In the genomic region with DNA sequence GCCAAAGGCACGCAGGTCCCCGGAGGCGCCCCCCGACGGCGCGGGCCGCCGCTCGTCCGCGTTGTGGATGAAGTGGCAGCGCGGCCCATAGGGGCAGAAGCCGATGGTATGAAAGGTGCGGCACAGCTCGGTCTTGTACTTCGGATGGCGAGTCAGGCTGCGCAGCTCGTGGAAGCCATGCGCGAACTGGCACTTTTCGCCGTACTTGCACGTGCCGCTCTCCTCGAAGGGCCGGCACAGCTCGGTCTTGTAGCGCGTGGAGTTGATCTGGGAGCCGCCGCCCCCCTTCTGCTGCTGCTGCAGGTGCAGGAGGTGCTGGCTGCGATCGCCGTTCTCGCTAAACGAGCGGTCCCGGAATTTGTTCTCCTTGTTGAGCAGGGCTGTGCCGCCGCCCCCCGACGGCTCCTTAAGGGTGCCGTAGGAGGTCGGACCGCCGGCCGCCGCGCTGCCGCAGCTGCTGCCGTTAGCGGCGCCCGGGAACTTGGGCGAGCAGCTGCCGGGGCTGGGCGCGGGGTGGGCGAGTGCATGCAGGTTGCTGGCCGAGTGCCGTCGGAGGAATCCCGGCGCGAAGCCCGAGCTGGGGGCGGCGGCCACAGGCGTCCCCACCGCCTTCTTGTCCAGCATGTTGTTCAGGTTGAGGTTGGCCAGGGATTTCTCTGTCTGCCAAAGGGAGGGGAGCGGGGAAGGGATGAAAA, we compare ENCODE assay signal across 8 cellular contexts. TPM values are rescaled to one million over a fixed set of nuclear protein-coding genes. Genes with fewer than 3 reads are reported as not detected.
DNase-seq lines count a peak whose midpoint lies in the region; ATAC-seq and TF ChIP-seq lines count a peak whose summit lies in the region.

No MANE protein-coding gene starts in this region.

- peak overlapping the region; percentile 79 to 100 (median 94) for H3K27ac Mint-ChIP-seq in nephron

- H3K27ac ChIP-seq in esophagus muscularis mucosa (replicated peaks in 1 of 4), result peak overlapping the region; percentile 97 to 100 (median 98)
- peak overlapping the region; percentile 97 for H3K27ac ChIP-seq in stomach smooth muscle (ENCODE audit: low read length)

- peak overlapping the region; percentile 92 to 99 (median 94) for H3K4me3 Mint-ChIP-seq in nephron

- intact Hi-C loops in esophagus muscularis mucosa (cut with DNase I), result loop anchor here (5.0 kb wide), 3 partner anchors 138 to 278 kb away; no protein-coding TSS in a partner anchor

- H3K9ac ChIP-seq in stomach smooth muscle (ENCODE audit: low read length in 2 of 2), result peak overlapping the region; percentile 92 to 98

- TF ChIP-seq CTCF in esophagus muscularis mucosa (IDR thresholded peaks at IDR 0.05) (no peak), nephron (IDR thresholded peaks at IDR 0.05; ENCODE audit: unreplicated experiment in 3 of 3) (no peak)

- DNase-seq in MV-4-11 (lab: John Stamatoyannopoulos, UW) (peak; percentile 62), activated T-cell treated with anti-CD3 and anti-CD28 coated beads for 48 hours (ENCODE audit: low read depth) (peak; percentile 57), esophagus muscularis mucosa (ENCODE audit: extremely low spot score) (no peak), glomerular visceral epithelial cell (ENCODE audit: extremely low spot score) (no peak)

- no peaks in the 10 kb centered on the region for H3K27me3 Mint-ChIP-seq in nephron (ENCODE audit: low read depth)

- WGBS in esophagus muscularis mucosa, result 1% methylated on average over 45 of the region's 74 CpGs

- H3K27me3 ChIP-seq in esophagus muscularis mucosa (no peaks in the 10 kb centered on the region), stomach smooth muscle (ENCODE audit: control insufficient read depth in 1 of 2, insufficient read depth in 2 of 2, low read length in 2 of 2) (no peaks in the 10 kb centered on the region)

- no peak for TF ChIP-seq EP300 in esophagus muscularis mucosa (IDR thresholded peaks at IDR 0.05)

- H3K4me3 ChIP-seq in esophagus muscularis mucosa (peak overlapping the region; percentile 80 to 93 (median 90)), stomach smooth muscle (ENCODE audit: low read length in 2 of 2) (peak overlapping the region; percentile 86 to 95)

- H3K9me3 ChIP-seq in esophagus muscularis mucosa (no peaks in the 10 kb centered on the region), stomach smooth muscle (ENCODE audit: control insufficient read depth in 2 of 2, low read length in 2 of 2) (no peaks in the 10 kb centered on the region)

- peaks cover 45% of the 10 kb centered on the region for H3K4me1 Mint-ChIP-seq in nephron

- ATAC-seq in GM18519 (IDR thresholded peaks at IDR 0.05; ENCODE audit: low FRiP score, unreplicated experiment), result no peak

- peaks cover 22% of the 10 kb centered on the region for H3K36me3 Mint-ChIP-seq in nephron (ENCODE audit: low read depth)

- H3K9me3 Mint-ChIP-seq in nephron, result no peaks in the 10 kb centered on the region

- H3K36me3 ChIP-seq in esophagus muscularis mucosa (peaks cover 15 to 40% (median 27%) of the 10 kb centered on the region in 4 donors), stomach smooth muscle (ENCODE audit: control insufficient read depth in 2 of 2, insufficient read depth in 2 of 2, low read length in 2 of 2) (peaks cover 7 to 11% of the 10 kb centered on the region in 2 donors)

- TF ChIP-seq POLR2A in GM10847 (IDR thresholded peaks at IDR 0.05; ENCODE audit: extremely low read depth, insufficient read length), result peak; percentile 4
- TF ChIP-seq POLR2A in esophagus muscularis mucosa (IDR thresholded peaks at IDR 0.05; ENCODE audit: low read depth), result no peak

- peaks cover 52 to 73% (median 57%) of the 10 kb centered on the region in 4 donors for H3K4me1 ChIP-seq in esophagus muscularis mucosa
- peaks cover 53% of the 10 kb centered on the region for H3K4me1 ChIP-seq in stomach smooth muscle (ENCODE audit: control insufficient read depth, insufficient read depth, low read length)

RNA-seq across cellular contexts. Expression of gene ZFP36L2, which starts 1.2 kb away (rescaled TPM):
- total RNA-seq in esophagus muscularis mucosa, result 100 to 1,000 TPM in 1 of 4 donors, 10 to 100 TPM in 3; 81.7 to 117 (median 85.7) TPM

Comparison
In these comparisons a context has a peak if more than half of its experiments do, and no peak if none do; other contexts are left out.
1. DNase-seq: peak in MV-4-11 (single experiment) and activated T-cell treated with anti-CD3 and anti-CD28 coated beads for 48 hours (single experiment); none in esophagus muscularis mucosa (single experiment) and glomerular visceral epithelial cell (single experiment).